2 cellular contexts compared by ENCODE assay signal in genomic region chr11:72267956-72268617, GRCh38.
TF ChIP-seq lines count a peak whose summit lies in the region.

No MANE protein-coding gene starts in this region.

TF ChIP-seq in SK-N-SH, 30 proteins besides CTCF, POLR2A, EP300 and RAD21 (continued from another document):
- no peak for TF ChIP-seq MEF2A (IDR thresholded peaks at IDR 0.05; ENCODE audit: borderline replicate concordance, low read depth)
TF ChIP-seq in SK-N-SH: peak in this region for 0.

TF ChIP-seq in SK-N-SH treated with all-trans-retinoic acid at 6 μM for 48 hours, 23 proteins besides CTCF, POLR2A, EP300 and RAD21 (continued from another document):
- TF ChIP-seq ZNF565 (CRISPR knock-in tag; conservative IDR thresholded peaks at IDR 0.05; ENCODE audit: low read depth) (no peak), ZC3H10 (CRISPR knock-in tag; IDR thresholded peaks at IDR 0.05) (no peak), OSR1 (CRISPR knock-in tag; IDR thresholded peaks at IDR 0.05) (no peak), ISL1 (CRISPR knock-in tag; IDR thresholded peaks at IDR 0.05) (no peak), ZNF70 (CRISPR knock-in tag; IDR thresholded peaks at IDR 0.05) (no peak)
